In the genomic region with DNA sequence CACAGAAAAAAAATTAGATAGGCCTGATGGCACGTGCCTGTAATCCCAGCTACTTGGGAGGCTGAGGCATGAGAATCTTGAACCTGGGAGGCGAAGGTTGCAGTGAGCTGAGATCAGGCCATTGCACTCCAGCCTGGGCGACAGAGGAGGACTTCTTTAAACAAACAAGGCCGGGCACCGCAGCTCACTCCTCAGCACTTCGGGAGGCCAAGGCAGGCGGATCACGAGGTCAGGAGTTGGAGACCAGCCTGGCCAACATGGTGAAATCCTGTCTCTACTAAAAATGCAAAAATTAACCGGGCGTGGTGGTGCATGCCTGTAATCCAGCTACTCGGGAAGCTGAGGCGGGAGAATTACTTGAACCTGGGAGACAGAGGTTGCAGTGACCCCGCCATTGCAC, we compare ENCODE assay signal across 1 cellular context.
TF ChIP-seq lines count a peak whose summit lies in the region.
"Not testable (repeated sequence)": the region's sequence is repeated elsewhere in the genome, so short reads cannot be mapped to it uniquely, and the experiment has no call there.

No MANE protein-coding gene starts in this region.

TF ChIP-seq in HepG2, 621 proteins besides CTCF, POLR2A, EP300 and RAD21:
- TF ChIP-seq, protein P1, sequence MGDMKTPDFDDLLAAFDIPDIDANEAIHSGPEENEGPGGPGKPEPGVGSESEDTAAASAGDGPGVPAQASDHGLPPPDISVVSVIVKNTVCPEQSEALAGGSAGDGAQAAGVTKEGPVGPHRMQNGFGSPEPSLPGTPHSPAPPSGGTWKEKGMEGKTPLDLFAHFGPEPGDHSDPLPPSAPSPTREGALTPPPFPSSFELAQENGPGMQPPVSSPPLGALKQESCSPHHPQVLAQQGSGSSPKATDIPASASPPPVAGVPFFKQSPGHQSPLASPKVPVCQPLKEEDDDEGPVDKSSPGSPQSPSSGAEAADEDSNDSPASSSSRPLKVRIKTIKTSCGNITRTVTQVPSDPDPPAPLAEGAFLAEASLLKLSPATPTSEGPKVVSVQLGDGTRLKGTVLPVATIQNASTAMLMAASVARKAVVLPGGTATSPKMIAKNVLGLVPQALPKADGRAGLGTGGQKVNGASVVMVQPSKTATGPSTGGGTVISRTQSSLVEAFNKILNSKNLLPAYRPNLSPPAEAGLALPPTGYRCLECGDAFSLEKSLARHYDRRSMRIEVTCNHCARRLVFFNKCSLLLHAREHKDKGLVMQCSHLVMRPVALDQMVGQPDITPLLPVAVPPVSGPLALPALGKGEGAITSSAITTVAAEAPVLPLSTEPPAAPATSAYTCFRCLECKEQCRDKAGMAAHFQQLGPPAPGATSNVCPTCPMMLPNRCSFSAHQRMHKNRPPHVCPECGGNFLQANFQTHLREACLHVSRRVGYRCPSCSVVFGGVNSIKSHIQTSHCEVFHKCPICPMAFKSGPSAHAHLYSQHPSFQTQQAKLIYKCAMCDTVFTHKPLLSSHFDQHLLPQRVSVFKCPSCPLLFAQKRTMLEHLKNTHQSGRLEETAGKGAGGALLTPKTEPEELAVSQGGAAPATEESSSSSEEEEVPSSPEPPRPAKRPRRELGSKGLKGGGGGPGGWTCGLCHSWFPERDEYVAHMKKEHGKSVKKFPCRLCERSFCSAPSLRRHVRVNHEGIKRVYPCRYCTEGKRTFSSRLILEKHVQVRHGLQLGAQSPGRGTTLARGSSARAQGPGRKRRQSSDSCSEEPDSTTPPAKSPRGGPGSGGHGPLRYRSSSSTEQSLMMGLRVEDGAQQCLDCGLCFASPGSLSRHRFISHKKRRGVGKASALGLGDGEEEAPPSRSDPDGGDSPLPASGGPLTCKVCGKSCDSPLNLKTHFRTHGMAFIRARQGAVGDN (CRISPR knock-in tag; IDR thresholded peaks at IDR 0.05), result peak; percentile 52
- 0 out of 2 replicates have a peak, but pooled peaks have one; percentile 36 for TF ChIP-seq ZBTB38 (CRISPR knock-in tag; IDR thresholded peaks at IDR 0.05)
- 0 out of 2 replicates have a peak, but pooled peaks have one; percentile 35 for TF ChIP-seq SAFB2 (CRISPR knock-in tag; IDR thresholded peaks at IDR 0.05; ENCODE audit: borderline replicate concordance, low read depth)
- TF ChIP-seq CBX2 (IDR thresholded peaks at IDR 0.05; ENCODE audit: low read depth, low read length); FOXA1 (IDR thresholded peaks at IDR 0.05): not testable (repeated sequence)
- TF ChIP-seq CBX2 (CRISPR knock-in tag; IDR thresholded peaks at IDR 0.05; ENCODE audit: low read depth), result 0 out of 2 replicates have a peak, but pooled peaks have one; percentile 37
- TF ChIP-seq ZNF263 (CRISPR knock-in tag; IDR thresholded peaks at IDR 0.05), result peak; percentile 76
- 0 out of 2 replicates have a peak, but pooled peaks have one; percentile 25 for TF ChIP-seq FOXA1 (CRISPR knock-in tag; IDR thresholded peaks at IDR 0.05)
- TF ChIP-seq, protein P2, sequence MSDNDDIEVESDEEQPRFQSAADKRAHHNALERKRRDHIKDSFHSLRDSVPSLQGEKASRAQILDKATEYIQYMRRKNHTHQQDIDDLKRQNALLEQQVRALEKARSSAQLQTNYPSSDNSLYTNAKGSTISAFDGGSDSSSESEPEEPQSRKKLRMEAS (IDR thresholded peaks at IDR 0.05), result peak; percentile 23; the same call in 1 of the 2 replicates
- TF ChIP-seq AKAP8 (CRISPR knock-in tag; IDR thresholded peaks at IDR 0.05), result peak; percentile 37; the same call in 1 of the 2 replicates
- TF ChIP-seq, protein P3, sequence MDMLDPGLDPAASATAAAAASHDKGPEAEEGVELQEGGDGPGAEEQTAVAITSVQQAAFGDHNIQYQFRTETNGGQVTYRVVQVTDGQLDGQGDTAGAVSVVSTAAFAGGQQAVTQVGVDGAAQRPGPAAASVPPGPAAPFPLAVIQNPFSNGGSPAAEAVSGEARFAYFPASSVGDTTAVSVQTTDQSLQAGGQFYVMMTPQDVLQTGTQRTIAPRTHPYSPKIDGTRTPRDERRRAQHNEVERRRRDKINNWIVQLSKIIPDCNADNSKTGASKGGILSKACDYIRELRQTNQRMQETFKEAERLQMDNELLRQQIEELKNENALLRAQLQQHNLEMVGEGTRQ (IDR thresholded peaks at IDR 0.05; ENCODE audit: low read depth, low read length), result not testable (repeated sequence)
- TF ChIP-seq, protein P3 (CRISPR knock-in tag; IDR thresholded peaks at IDR 0.05; ENCODE audit: borderline replicate concordance), result peak; percentile 10
- TF ChIP-seq ZFY (CRISPR knock-in tag; IDR thresholded peaks at IDR 0.05), result 0 out of 2 replicates have a peak, but pooled peaks have one; percentile 24
